ENCODE assay signal across 9 cellular contexts in the genomic region with DNA sequence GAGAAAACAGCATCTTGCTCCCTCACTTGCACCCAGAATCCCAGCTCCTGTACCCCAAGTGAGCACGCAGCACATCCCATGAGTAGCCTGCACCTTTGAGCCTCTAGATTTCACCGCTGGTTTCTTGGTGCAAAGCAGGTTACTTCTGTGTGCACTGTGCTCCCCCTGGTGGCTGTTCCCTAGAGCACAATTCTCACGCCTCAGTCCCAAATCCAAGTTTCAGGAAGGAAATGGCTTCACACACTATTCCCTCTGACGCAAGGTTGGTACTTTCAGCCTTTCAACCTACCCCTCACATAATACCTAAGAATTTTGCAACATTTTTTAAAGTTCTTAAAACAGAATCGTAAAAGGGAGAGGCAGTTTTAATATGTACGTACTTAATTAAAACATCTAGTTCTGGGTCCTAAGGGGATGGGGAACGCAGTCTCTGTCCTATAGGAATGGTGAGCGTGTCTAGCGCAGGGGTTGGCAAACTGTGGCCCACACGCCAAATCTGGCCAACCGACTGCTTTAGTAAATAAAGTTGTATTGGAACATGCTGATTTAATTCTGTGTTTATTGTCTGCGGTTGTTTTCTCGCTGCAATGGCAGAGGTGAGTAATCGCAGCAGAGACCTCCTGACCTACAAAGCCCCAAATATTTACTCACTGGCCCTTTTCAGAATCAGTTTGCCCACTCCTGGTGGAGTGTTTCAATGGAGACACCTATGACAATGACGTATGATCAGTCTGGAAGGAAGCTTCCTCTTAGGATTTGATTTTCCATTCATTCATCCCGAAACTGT. TPM values are rescaled to one million over a fixed set of nuclear protein-coding genes. Genes with fewer than 3 reads are reported as not detected.
DNase-seq lines count a peak whose midpoint lies in the region; ATAC-seq, FAIRE-seq and TF ChIP-seq lines count a peak whose summit lies in the region.
"Had no signal": no experiment of that assay in that cellular context is flagged by ENCODE, and none has a peak within 500 bp of the region (broad histone marks: within the 10 kb centered on the region; RNA-seq: fewer than 3 reads in every experiment).

No MANE protein-coding gene starts in this region.

- TF ChIP-seq POLR2A in H54 (IDR thresholded peaks at IDR 0.05; ENCODE audit: low read depth, low read length), result no peak

- H3K36me3 Mint-ChIP-seq in Calu3 (ENCODE audit: insufficient read depth, unreplicated experiment), result no peaks in the 10 kb centered on the region

- no peak overlapping the region for H3K4me3 Mint-ChIP-seq in Calu3 (ENCODE audit: low read depth, unreplicated experiment)

- intact Hi-C loops in Calu3 (cut with micrococcal nuclease; ENCODE audit: unreplicated experiment), result no loop called here
- intact Hi-C loops in colonic mucosa (cut with DNase I), result loop anchor here (5.0 kb wide), 1 partner anchor 608 kb away; no protein-coding TSS in a partner anchor

- no peak overlapping the region for H3K27ac Mint-ChIP-seq in Calu3 (ENCODE audit: unreplicated experiment)

- H3K9me3 Mint-ChIP-seq in Calu3 (ENCODE audit: low read depth, unreplicated experiment), result no peaks in the 10 kb centered on the region

- BruUV-seq in Calu3 (replicated peaks; lab: Mats Ljungman, UMichigan), result no TSS peak

- no peak for FAIRE-seq in H54 (lab: Jason Lieb, UNC)

- ATAC-seq in HG02759 (IDR thresholded peaks at IDR 0.05; ENCODE audit: unreplicated experiment) (no peak), GM19463 (IDR thresholded peaks at IDR 0.05; ENCODE audit: unreplicated experiment) (no peak)

- no peaks in the 10 kb centered on the region for H3K27me3 ChIP-seq in colonic mucosa

- DNase-seq in Calu3 (peak; percentile 63), H54 (ENCODE audit: insufficient read length, low spot score) (peak; percentile 58), NCI-H748 treated with DMSO at 0.1 percent for 48 hours (lab: John Stamatoyannopoulos, UW) (peak; percentile 64), colonic mucosa (peak; percentile 53), medulla oblongata (ENCODE audit: extremely low spot score) (peak; percentile 27), NCI-H2227 treated with DMSO at 0.1 percent for 48 hours (lab: John Stamatoyannopoulos, UW) (no peak)

- peaks cover 13% of the 10 kb centered on the region for H3K27me3 Mint-ChIP-seq in Calu3 (ENCODE audit: unreplicated experiment)

- H3K9me3 ChIP-seq in colonic mucosa, result no peaks in the 10 kb centered on the region

- H3K36me3 ChIP-seq in colonic mucosa, result no peaks in the 10 kb centered on the region

- TF ChIP-seq CTCF in Calu3 (IDR thresholded peaks at IDR 0.05; ENCODE audit: unreplicated experiment), result peak; percentile 72
- peak; percentile 64 for TF ChIP-seq CTCF in colonic mucosa (IDR thresholded peaks at IDR 0.05)

- H3K27ac ChIP-seq in colonic mucosa, result no peak overlapping the region
- H3K27ac ChIP-seq: parathyroid adenoma had no signal

- H3K4me1 Mint-ChIP-seq in Calu3 (ENCODE audit: low read depth, unreplicated experiment), result peaks cover 1% of the 10 kb centered on the region

- H3K4me1 ChIP-seq in colonic mucosa, result no peaks in the 10 kb centered on the region
- H3K4me1 ChIP-seq: parathyroid adenoma had no signal

- CTCF ChIA-PET in Calu3 (lab: Charles Lee), result interaction anchor here (0.6 kb wide), 1 partner anchor 32 kb away, joined by 5 read pairs; no protein-coding TSS in a partner anchor

- no peak overlapping the region for H3K4me3 ChIP-seq in colonic mucosa

- H3K9ac ChIP-seq in colonic mucosa (ENCODE audit: low read depth in 2 of 2, low read length in 2 of 2), result no peak overlapping the region
- H3K9ac ChIP-seq: parathyroid adenoma had no signal

RNA-seq across cellular contexts. Expression of a gene that starts 27.5 kb away (rescaled TPM):
- total RNA-seq in Calu3 (2022) (185 and 211 TPM in 2 replicates), colonic mucosa (100 to 1,000 TPM in 1 of 2 donors, 10 to 100 TPM in 1; 75.3 to 163 TPM)

RNA-seq across cellular contexts. Expression of a gene that starts 32.4 kb away (rescaled TPM):
- total RNA-seq in Calu3 (2022) (79.7 and 91.1 TPM in 2 replicates), colonic mucosa (100 to 1,000 TPM; 133 to 178 TPM)
